21 cellular contexts compared by ENCODE assay signal in the genomic region with DNA sequence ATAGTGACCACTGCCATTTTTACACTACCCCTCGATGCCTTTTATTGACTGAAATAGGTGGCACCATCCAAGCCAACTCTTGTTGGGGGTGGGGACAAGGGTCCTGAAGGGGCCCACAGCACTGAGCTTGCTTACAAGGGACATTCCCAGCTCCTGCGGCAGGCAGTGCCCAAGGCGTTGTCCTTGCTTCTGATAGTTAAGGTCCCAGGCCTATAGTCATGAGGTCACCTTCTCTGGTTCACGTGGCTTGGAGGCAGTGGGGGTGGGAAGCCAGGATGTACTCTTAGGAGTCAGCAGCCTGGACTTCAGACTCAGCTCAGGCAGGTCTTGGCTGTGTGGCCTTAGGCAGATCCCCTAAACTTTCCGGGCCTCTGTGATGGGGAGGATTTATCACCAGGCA. TPM values are rescaled to one million over a fixed set of nuclear protein-coding genes. Genes with fewer than 3 reads are reported as not detected.
DNase-seq lines count a peak whose midpoint lies in the region; ATAC-seq and TF ChIP-seq lines count a peak whose summit lies in the region.
"Had no signal": no experiment of that assay in that cellular context is flagged by ENCODE, and none has a peak within 500 bp of the region (broad histone marks: within the 10 kb centered on the region; RNA-seq: fewer than 3 reads in every experiment).

No MANE protein-coding gene starts in this region.

- POLR2A ChIA-PET in HCT116 (lab: Charles Lee) = no interaction called here

- H3K36me3 ChIP-seq in BLaER1 treated with 17β-estradiol and CSF1 and Interleukin-3, amounts not matched to agents 10 nM and 100 nM = no peaks in the 10 kb centered on the region
- H3K36me3 ChIP-seq in HCT116 (ENCODE audit: control insufficient read depth in 1 of 2, insufficient read depth in 2 of 2, low read length in 2 of 2) (no peaks in the 10 kb centered on the region), right lobe of liver (no peaks in the 10 kb centered on the region)
- H3K36me3 ChIP-seq: Peyer's patch, vagina had no signal

- ATAC-seq in HCT116 (no peak), right lobe of liver (peak; percentile 42 to 56 (median 52))
- ATAC-seq: left cardiac atrium; naive thymus-derived CD4-positive, alpha-beta T cell; T-cell had no signal

- H3K4me2 ChIP-seq in BLaER1 treated with 17β-estradiol and CSF1 and Interleukin-3, amounts not matched to agents 10 nM and 100 nM = peak overlapping the region; percentile 28 to 86 (median 70); a peak in 21 of 22 replicates
- H3K4me2 ChIP-seq in HCT116 (ENCODE audit: low read length) = peak overlapping the region; percentile 12

- BruUV-seq in HCT116 (replicated peaks; lab: Mats Ljungman, UMichigan) = no TSS peak

- RAD21 ChIA-PET in HCT116 (lab: Charles Lee; ENCODE audit: low non-redundant PET in 1 of 2, low total read pairs in 2 of 2, uncharacterized antibody in 2 of 2, unreplicated experiment in 2 of 2) = no interaction called here

- H3K9me3 ChIP-seq in BLaER1 treated with 17β-estradiol and CSF1 and Interleukin-3, amounts not matched to agents 10 nM and 100 nM (replicated peaks in 1 of 11) = no peaks in the 10 kb centered on the region
- peaks cover 0 to 3% of the 10 kb centered on the region in 2 experiments; a peak in 1 of 4 replicates for H3K9me3 ChIP-seq in HCT116 (ENCODE audit: control insufficient read depth in 1 of 2, insufficient read depth in 1 of 2, low read depth in 1 of 2, low read length in 2 of 2)
- H3K9me3 ChIP-seq in right lobe of liver = no peaks in the 10 kb centered on the region
- H3K9me3 ChIP-seq: Peyer's patch, SJSA1, vagina had no signal

- intact Hi-C loops in HCT116 (cut with micrococcal nuclease) (no loop called here), right lobe of liver (cut with DNase I) (no loop called here)

- H3K9me2 ChIP-seq in HCT116 (ENCODE audit: insufficient read depth) = no peaks in the 10 kb centered on the region

- peaks cover 54 to 78% (median 68%) of the 10 kb centered on the region in 10 experiments for H3K4me1 ChIP-seq in BLaER1 treated with 17β-estradiol and CSF1 and Interleukin-3, amounts not matched to agents 10 nM and 100 nM
- H3K4me1 ChIP-seq in HCT116 (ENCODE audit: control insufficient read depth in 1 of 2, insufficient read depth in 2 of 2, low read length in 2 of 2) (peaks cover 31 to 74% of the 10 kb centered on the region in 2 experiments), right lobe of liver (peaks cover 0 to 37% (median 15%) of the 10 kb centered on the region in 4 donors)

- H3K79me2 ChIP-seq in HCT116 (ENCODE audit: insufficient read depth, low read length) = peaks cover 17% of the 10 kb centered on the region; the same call in 1 of the 2 replicates

- TF ChIP-seq CTCF in HCT116 (IDR thresholded peaks at IDR 0.05 in 2 of 3, conservative IDR thresholded peaks at IDR 0.05 in 1 of 3; ENCODE audit: borderline replicate concordance in 1 of 3, insufficient read depth in 1 of 3, low read depth in 2 of 3, low read length in 2 of 3) (no peak), right lobe of liver (IDR thresholded peaks at IDR 0.05) (no peak)

- H2AFZ ChIP-seq in HCT116 (ENCODE audit: low read depth, low read length, poor library complexity, severe bottlenecking) = no peak overlapping the region

- H3K27ac ChIP-seq in BLaER1 treated with 17β-estradiol and CSF1 and Interleukin-3, amounts not matched to agents 10 nM and 100 nM = peak overlapping the region in 5 of 11 experiments; percentile 3 to 49 (median 40); a peak in 4 of 22 replicates
- H3K27ac ChIP-seq in HCT116 (ENCODE audit: low read depth, low read length) (no peak overlapping the region), right lobe of liver (no peak overlapping the region)
- H3K27ac ChIP-seq: Peyer's patch, skin epidermis, vagina had no signal

- DNase-seq in HCT116 (ENCODE audit: low read depth, low spot score) (no peak), amniotic epithelial cell (ENCODE audit: low read depth) (peak; percentile 29), right lobe of liver (peak; percentile 53 to 69 (median 61)), NCI-H526 treated with DMSO at 0.1 percent for 48 hours (lab: John Stamatoyannopoulos, UW) (no peak), HCEC 1CT (no peak)
- DNase-seq in effector CD8-positive, alpha-beta T cell (lab: John Stamatoyannopoulos, UW) = no peak
- no peak for DNase-seq in stimulated activated CD4-positive, alpha-beta T cell treated with anti-CD3 and anti-CD28 coated beads, Interleukin-15, amount 100 ng/mL, for 24 hours
- DNase-seq: GF-D8; left cardiac atrium; naive thymus-derived CD4-positive, alpha-beta T cell; NCI-H1417 treated with DMSO at 0.1 percent for 48 hours; NCI-H446; NK-92 treated with Interleukin-12 subunit alpha and Interleukin-12 subunit beta, amount 100 ng/mL, for 24 hours; occipital lobe; stimulated activated CD4-positive, alpha-beta T cell treated with anti-CD3 and anti-CD28 coated beads, Interleukin-2, amount 100 ng/mL, for 24 hours; T-cell had no signal

- TF ChIP-seq POLR2A in HCT116 (IDR thresholded peaks at IDR 0.05; ENCODE audit: borderline replicate concordance, extremely low read depth, insufficient read depth, insufficient read length) (no peak), right lobe of liver (IDR thresholded peaks at IDR 0.05) (no peak)

- no peak overlapping the region; a peak in 1 of 22 replicates for H3K9ac ChIP-seq in BLaER1 treated with 17β-estradiol and CSF1 and Interleukin-3, amounts not matched to agents 10 nM and 100 nM
- H3K9ac ChIP-seq in HCT116 (ENCODE audit: low read length) = no peak overlapping the region

- WGBS in right lobe of liver (ENCODE audit: insufficient coverage, low coverage, low lambda C conversion rate, missing lambda C conversion rate) = 31% methylated on average over 4 of the region's 5 CpGs

- no peak overlapping the region for H3K4me3 ChIP-seq in BLaER1 treated with 17β-estradiol and CSF1 and Interleukin-3, amounts not matched to agents 10 nM and 100 nM
- no peak overlapping the region for H3K4me3 ChIP-seq in HCT116 (replicated peaks in 1 of 2; ENCODE audit: low read depth in 1 of 2, low read length in 2 of 2)
- H3K4me3 ChIP-seq in right lobe of liver = no peak overlapping the region
- H3K4me3 ChIP-seq: Peyer's patch, SJSA1, skin epidermis, vagina had no signal

- H4K20me1 ChIP-seq in BLaER1 treated with 17β-estradiol and CSF1 and Interleukin-3, amounts not matched to agents 10 nM and 100 nM = peaks cover 0 to 12% (median 3%) of the 10 kb centered on the region in 11 experiments; a peak in 6 of 22 replicates
- no peaks in the 10 kb centered on the region for H4K20me1 ChIP-seq in HCT116 (ENCODE audit: insufficient read depth)

- TF ChIP-seq RAD21 in HCT116 (IDR thresholded peaks at IDR 0.05; ENCODE audit: low read depth) = no peak

- H3K27me3 ChIP-seq in BLaER1 treated with 17β-estradiol and CSF1 and Interleukin-3, amounts not matched to agents 10 nM and 100 nM = peaks cover 0 to 11% (median 0%) of the 10 kb centered on the region in 11 experiments; a peak in 1 of 22 replicates
- H3K27me3 ChIP-seq in HCT116 (ENCODE audit: insufficient read depth, low read length) = no peaks in the 10 kb centered on the region
- H3K27me3 ChIP-seq in right lobe of liver = no peaks in the 10 kb centered on the region
- H3K27me3 ChIP-seq: Peyer's patch, SJSA1, vagina had no signal

- CTCF ChIA-PET in HCT116 (lab: Charles Lee) = no interaction called here

TF ChIP-seq in HCT116, 20 proteins besides CTCF, POLR2A, EP300 and RAD21:
- TF ChIP-seq EZH2 (IDR thresholded peaks at IDR 0.05) (no peak), SP1 (IDR thresholded peaks at IDR 0.05; ENCODE audit: low read depth) (no peak), ELF1 (IDR thresholded peaks at IDR 0.05; ENCODE audit: borderline replicate concordance, low read depth) (no peak), TCF7L2 (IDR thresholded peaks at IDR 0.05; ENCODE audit: borderline replicate concordance, extremely low read depth, insufficient read depth, insufficient read length) (no peak), SIN3A (IDR thresholded peaks at IDR 0.05; ENCODE audit: low read depth) (no peak), ZNF274 (IDR thresholded peaks at IDR 0.05; ENCODE audit: low read depth, low read length) (no peak)
- TF ChIP-seq, protein P1, sequence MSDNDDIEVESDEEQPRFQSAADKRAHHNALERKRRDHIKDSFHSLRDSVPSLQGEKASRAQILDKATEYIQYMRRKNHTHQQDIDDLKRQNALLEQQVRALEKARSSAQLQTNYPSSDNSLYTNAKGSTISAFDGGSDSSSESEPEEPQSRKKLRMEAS (IDR thresholded peaks at IDR 0.05) = no peak
- TF ChIP-seq, protein P2, sequence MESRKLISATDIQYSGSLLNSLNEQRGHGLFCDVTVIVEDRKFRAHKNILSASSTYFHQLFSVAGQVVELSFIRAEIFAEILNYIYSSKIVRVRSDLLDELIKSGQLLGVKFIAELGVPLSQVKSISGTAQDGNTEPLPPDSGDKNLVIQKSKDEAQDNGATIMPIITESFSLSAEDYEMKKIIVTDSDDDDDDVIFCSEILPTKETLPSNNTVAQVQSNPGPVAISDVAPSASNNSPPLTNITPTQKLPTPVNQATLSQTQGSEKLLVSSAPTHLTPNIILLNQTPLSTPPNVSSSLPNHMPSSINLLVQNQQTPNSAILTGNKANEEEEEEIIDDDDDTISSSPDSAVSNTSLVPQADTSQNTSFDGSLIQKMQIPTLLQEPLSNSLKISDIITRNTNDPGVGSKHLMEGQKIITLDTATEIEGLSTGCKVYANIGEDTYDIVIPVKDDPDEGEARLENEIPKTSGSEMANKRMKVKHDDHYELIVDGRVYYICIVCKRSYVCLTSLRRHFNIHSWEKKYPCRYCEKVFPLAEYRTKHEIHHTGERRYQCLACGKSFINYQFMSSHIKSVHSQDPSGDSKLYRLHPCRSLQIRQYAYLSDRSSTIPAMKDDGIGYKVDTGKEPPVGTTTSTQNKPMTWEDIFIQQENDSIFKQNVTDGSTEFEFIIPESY (IDR thresholded peaks at IDR 0.05; ENCODE audit: extremely low read depth, insufficient replicate concordance, low read length) = no peak

RNA-seq across cellular contexts. Expression of gene TOX2, which starts 48.6 kb away (rescaled TPM):
- 39.6 TPM for total RNA-seq in HCT116 (2021; ENCODE audit: unreplicated experiment)
- 43.2 and 51.3 TPM in 2 replicates for polyA plus RNA-seq in HCT116 (2012)
- 1 to 10 TPM; 1.5 to 5.0 (median 2.2) TPM for total RNA-seq in right lobe of liver

Comparison
In these comparisons a context has a peak if more than half of its experiments do, and no peak if none do; other contexts are left out.
1. DNase-seq: peak in amniotic epithelial cell (single experiment) and right lobe of liver (3 of 3); none in HCT116 (single experiment), NCI-H526 treated with DMSO at 0.1 percent for 48 hours (single experiment), effector CD8-positive, alpha-beta T cell (single experiment), stimulated activated CD4-positive, alpha-beta T cell treated with anti-CD3 and anti-CD28 coated beads, Interleukin-15, amount 100 ng/mL, for 24 hours (single experiment) and HCEC 1CT (single experiment).